2 cellular contexts compared by ENCODE assay signal in genomic region chr20:35902545-35902941, GRCh38.
TF ChIP-seq lines count a peak whose summit lies in the region.

No MANE protein-coding gene starts in this region.

TF ChIP-seq in Ishikawa, 13 proteins besides CTCF, POLR2A, EP300 and RAD21 (continued from another document):
- TF ChIP-seq, protein P1, sequence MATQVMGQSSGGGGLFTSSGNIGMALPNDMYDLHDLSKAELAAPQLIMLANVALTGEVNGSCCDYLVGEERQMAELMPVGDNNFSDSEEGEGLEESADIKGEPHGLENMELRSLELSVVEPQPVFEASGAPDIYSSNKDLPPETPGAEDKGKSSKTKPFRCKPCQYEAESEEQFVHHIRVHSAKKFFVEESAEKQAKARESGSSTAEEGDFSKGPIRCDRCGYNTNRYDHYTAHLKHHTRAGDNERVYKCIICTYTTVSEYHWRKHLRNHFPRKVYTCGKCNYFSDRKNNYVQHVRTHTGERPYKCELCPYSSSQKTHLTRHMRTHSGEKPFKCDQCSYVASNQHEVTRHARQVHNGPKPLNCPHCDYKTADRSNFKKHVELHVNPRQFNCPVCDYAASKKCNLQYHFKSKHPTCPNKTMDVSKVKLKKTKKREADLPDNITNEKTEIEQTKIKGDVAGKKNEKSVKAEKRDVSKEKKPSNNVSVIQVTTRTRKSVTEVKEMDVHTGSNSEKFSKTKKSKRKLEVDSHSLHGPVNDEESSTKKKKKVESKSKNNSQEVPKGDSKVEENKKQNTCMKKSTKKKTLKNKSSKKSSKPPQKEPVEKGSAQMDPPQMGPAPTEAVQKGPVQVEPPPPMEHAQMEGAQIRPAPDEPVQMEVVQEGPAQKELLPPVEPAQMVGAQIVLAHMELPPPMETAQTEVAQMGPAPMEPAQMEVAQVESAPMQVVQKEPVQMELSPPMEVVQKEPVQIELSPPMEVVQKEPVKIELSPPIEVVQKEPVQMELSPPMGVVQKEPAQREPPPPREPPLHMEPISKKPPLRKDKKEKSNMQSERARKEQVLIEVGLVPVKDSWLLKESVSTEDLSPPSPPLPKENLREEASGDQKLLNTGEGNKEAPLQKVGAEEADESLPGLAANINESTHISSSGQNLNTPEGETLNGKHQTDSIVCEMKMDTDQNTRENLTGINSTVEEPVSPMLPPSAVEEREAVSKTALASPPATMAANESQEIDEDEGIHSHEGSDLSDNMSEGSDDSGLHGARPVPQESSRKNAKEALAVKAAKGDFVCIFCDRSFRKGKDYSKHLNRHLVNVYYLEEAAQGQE (IDR thresholded peaks at IDR 0.05; ENCODE audit: low read depth): peak; percentile 25; the same call in 1 of the 2 replicates

TF ChIP-seq in K562, 482 proteins besides CTCF, POLR2A, EP300 and RAD21 (continued from another document and continues in another):
- TF ChIP-seq, protein P2, sequence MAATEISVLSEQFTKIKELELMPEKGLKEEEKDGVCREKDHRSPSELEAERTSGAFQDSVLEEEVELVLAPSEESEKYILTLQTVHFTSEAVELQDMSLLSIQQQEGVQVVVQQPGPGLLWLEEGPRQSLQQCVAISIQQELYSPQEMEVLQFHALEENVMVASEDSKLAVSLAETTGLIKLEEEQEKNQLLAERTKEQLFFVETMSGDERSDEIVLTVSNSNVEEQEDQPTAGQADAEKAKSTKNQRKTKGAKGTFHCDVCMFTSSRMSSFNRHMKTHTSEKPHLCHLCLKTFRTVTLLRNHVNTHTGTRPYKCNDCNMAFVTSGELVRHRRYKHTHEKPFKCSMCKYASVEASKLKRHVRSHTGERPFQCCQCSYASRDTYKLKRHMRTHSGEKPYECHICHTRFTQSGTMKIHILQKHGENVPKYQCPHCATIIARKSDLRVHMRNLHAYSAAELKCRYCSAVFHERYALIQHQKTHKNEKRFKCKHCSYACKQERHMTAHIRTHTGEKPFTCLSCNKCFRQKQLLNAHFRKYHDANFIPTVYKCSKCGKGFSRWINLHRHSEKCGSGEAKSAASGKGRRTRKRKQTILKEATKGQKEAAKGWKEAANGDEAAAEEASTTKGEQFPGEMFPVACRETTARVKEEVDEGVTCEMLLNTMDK (IDR thresholded peaks at IDR 0.05; ENCODE audit: borderline replicate concordance, insufficient read depth, low read depth, low read length, poor library complexity, severe bottlenecking): no peak
- TF ChIP-seq ZNF277 (CRISPR knock-in tag; IDR thresholded peaks at IDR 0.05; ENCODE audit: borderline replicate concordance): no peak
- peak in 1 of 2 experiments; percentile 67; a peak in 1 of 4 replicates for TF ChIP-seq RCOR1 (IDR thresholded peaks at IDR 0.05; ENCODE audit: borderline replicate concordance in 1 of 2, low read depth in 2 of 2, low read length in 2 of 2)
- no peak for TF ChIP-seq ZNF146 (CRISPR knock-in tag; IDR thresholded peaks at IDR 0.05; ENCODE audit: unreplicated experiment)
- TF ChIP-seq CHD7 (IDR thresholded peaks at IDR 0.05; ENCODE audit: low read depth, low read length): no peak
- no peak for TF ChIP-seq ASH1L (IDR thresholded peaks at IDR 0.05; ENCODE audit: borderline replicate concordance, low read depth, partially characterized antibody)
- peak; percentile 54 for TF ChIP-seq CBFA2T2 (conservative IDR thresholded peaks at IDR 0.05)
- TF ChIP-seq SOX6 (IDR thresholded peaks at IDR 0.05): peak; percentile 80
- no peak for TF ChIP-seq SRF (CRISPR knock-in tag; IDR thresholded peaks at IDR 0.05)
- TF ChIP-seq, protein P3, sequence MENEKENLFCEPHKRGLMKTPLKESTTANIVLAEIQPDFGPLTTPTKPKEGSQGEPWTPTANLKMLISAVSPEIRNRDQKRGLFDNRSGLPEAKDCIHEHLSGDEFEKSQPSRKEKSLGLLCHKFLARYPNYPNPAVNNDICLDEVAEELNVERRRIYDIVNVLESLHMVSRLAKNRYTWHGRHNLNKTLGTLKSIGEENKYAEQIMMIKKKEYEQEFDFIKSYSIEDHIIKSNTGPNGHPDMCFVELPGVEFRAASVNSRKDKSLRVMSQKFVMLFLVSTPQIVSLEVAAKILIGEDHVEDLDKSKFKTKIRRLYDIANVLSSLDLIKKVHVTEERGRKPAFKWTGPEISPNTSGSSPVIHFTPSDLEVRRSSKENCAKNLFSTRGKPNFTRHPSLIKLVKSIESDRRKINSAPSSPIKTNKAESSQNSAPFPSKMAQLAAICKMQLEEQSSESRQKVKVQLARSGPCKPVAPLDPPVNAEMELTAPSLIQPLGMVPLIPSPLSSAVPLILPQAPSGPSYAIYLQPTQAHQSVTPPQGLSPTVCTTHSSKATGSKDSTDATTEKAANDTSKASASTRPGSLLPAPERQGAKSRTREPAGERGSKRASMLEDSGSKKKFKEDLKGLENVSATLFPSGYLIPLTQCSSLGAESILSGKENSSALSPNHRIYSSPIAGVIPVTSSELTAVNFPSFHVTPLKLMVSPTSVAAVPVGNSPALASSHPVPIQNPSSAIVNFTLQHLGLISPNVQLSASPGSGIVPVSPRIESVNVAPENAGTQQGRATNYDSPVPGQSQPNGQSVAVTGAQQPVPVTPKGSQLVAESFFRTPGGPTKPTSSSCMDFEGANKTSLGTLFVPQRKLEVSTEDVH (IDR thresholded peaks at IDR 0.05; ENCODE audit: low read depth, partially characterized antibody): no peak
- TF ChIP-seq USF2 (CRISPR knock-in tag; IDR thresholded peaks at IDR 0.05): no peak
- TF ChIP-seq PRPF4 (IDR thresholded peaks at IDR 0.05; ENCODE audit: insufficient read depth, low read depth, low read length, poor library complexity, severe bottlenecking): no peak
- no peak for TF ChIP-seq MBD2 (IDR thresholded peaks at IDR 0.05; ENCODE audit: borderline replicate concordance, low read depth)
- TF ChIP-seq ZNF444 (CRISPR knock-in tag; IDR thresholded peaks at IDR 0.05): no peak
- TF ChIP-seq LEF1 (IDR thresholded peaks at IDR 0.05): peak; percentile 64; the same call in 1 of the 2 replicates
- TF ChIP-seq ZNF41 (CRISPR knock-in tag; conservative IDR thresholded peaks at IDR 0.05): no peak
- TF ChIP-seq ZNF780A (CRISPR knock-in tag; IDR thresholded peaks at IDR 0.05): no peak
- TF ChIP-seq GABPA (tag; conservative IDR thresholded peaks at IDR 0.05; ENCODE audit: low read depth): no peak
- peak; percentile 45; the same call in 1 of the 2 replicates for TF ChIP-seq ETV5 (CRISPR knock-in tag; IDR thresholded peaks at IDR 0.05; ENCODE audit: low read depth)
- TF ChIP-seq ETV6 (IDR thresholded peaks at IDR 0.05; ENCODE audit: borderline replicate concordance in 1 of 2, low read depth in 2 of 2, low read length in 1 of 2): no peak
- TF ChIP-seq ETV6 (CRISPR knock-in tag; IDR thresholded peaks at IDR 0.05; ENCODE audit: borderline replicate concordance): no peak
- TF ChIP-seq, protein P4, sequence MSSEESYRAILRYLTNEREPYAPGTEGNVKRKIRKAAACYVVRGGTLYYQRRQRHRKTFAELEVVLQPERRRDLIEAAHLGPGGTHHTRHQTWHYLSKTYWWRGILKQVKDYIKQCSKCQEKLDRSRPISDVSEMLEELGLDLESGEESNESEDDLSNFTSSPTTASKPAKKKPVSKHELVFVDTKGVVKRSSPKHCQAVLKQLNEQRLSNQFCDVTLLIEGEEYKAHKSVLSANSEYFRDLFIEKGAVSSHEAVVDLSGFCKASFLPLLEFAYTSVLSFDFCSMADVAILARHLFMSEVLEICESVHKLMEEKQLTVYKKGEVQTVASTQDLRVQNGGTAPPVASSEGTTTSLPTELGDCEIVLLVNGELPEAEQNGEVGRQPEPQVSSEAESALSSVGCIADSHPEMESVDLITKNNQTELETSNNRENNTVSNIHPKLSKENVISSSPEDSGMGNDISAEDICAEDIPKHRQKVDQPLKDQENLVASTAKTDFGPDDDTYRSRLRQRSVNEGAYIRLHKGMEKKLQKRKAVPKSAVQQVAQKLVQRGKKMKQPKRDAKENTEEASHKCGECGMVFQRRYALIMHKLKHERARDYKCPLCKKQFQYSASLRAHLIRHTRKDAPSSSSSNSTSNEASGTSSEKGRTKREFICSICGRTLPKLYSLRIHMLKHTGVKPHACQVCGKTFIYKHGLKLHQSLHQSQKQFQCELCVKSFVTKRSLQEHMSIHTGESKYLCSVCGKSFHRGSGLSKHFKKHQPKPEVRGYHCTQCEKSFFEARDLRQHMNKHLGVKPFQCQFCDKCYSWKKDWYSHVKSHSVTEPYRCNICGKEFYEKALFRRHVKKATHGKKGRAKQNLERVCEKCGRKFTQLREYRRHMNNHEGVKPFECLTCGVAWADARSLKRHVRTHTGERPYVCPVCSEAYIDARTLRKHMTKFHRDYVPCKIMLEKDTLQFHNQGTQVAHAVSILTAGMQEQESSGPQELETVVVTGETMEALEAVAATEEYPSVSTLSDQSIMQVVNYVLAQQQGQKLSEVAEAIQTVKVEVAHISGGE (CRISPR knock-in tag; IDR thresholded peaks at IDR 0.05): no peak; a peak in 1 of 6 replicates
- no peak for TF ChIP-seq TBL1XR1 (IDR thresholded peaks at IDR 0.05; ENCODE audit: low read length in 2 of 2)
- no peak for TF ChIP-seq FUS (optimal IDR thresholded peaks at IDR 0.05; ENCODE audit: low read depth, low read length)
- TF ChIP-seq PCBP1 (IDR thresholded peaks at IDR 0.05; ENCODE audit: low read depth, low read length, poor library complexity, severe bottlenecking): no peak
- no peak for TF ChIP-seq GABPB1 (CRISPR knock-in tag; IDR thresholded peaks at IDR 0.05)
- no peak for TF ChIP-seq RUNX1 (IDR thresholded peaks at IDR 0.05; ENCODE audit: low read depth)
- no peak for TF ChIP-seq ZBED1 (IDR thresholded peaks at IDR 0.05)
- no peak for TF ChIP-seq ZNF23 (CRISPR knock-in tag; IDR thresholded peaks at IDR 0.05)
